ENCODE assay signal across 29 cellular contexts in the genomic region with DNA sequence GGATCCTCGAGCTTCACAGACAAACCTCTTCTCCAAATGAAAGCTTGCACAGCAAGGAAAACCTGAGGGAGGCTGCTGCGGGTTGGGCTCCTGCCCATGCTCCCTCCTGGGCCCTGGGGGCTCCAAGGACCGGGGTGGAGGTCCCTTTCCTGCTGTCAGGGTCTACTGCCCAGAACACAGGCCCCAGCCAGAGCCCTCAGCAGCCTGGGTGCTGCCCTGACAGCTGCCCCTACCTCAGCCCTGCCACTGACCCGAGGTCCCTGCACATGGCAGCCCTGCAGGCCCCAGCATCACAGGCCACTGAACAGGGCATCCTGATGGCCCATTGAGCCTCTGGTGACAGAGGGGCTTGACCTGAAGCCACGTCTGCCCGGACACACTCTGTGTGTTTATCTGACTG. TPM values are rescaled to one million over a fixed set of nuclear protein-coding genes. Genes with fewer than 3 reads are reported as not detected.
DNase-seq lines count a peak whose midpoint lies in the region; ATAC-seq, FAIRE-seq and TF ChIP-seq lines count a peak whose summit lies in the region.
"Had no signal": no experiment of that assay in that cellular context is flagged by ENCODE, and none has a peak within 500 bp of the region (broad histone marks: within the 10 kb centered on the region; RNA-seq: fewer than 3 reads in every experiment).

No MANE protein-coding gene starts in this region.

- no TSS peak for BruUV-seq in HepG2 (replicated peaks; lab: Mats Ljungman, UMichigan)

- POLR2A ChIA-PET in RWPE1 (lab: Yijun Ruan, JAX; ENCODE audit: low non-redundant PET), result no interaction called here
- POLR2A ChIA-PET in HepG2 (lab: Yijun Ruan, JAX), result no interaction called here
- POLR2A ChIA-PET in CD4-positive, alpha-beta memory T cell (lab: Charles Lee; ENCODE audit: partially characterized antibody), result no interaction called here

- no peak for TF ChIP-seq POLR2A in HepG2 (IDR thresholded peaks at IDR 0.05; ENCODE audit: insufficient read depth in 1 of 2, low read depth in 2 of 2, low read length in 2 of 2)
- TF ChIP-seq POLR2A in sigmoid colon (IDR thresholded peaks at IDR 0.05), result no peak

- CTCF ChIA-PET in RWPE1 (lab: Yijun Ruan, JAX), result no interaction called here
- CTCF ChIA-PET in HepG2 (lab: Yijun Ruan, JAX; ENCODE audit: low intra/inter-chr PET ratio, low total read pairs), result no interaction called here
- CTCF ChIA-PET in CD4-positive, alpha-beta memory T cell (lab: Charles Lee; ENCODE audit: partially characterized antibody), result no interaction called here

- no peaks in the 10 kb centered on the region for H3K4me1 Mint-ChIP-seq in CD4-positive, alpha-beta memory T cell
- H3K4me1 Mint-ChIP-seq: central memory CD8-positive, alpha-beta T cell had no signal

- intact Hi-C loops in HepG2 (cut with micrococcal nuclease; ENCODE audit: unreplicated experiment) (no loop called here), sigmoid colon (cut with DNase I) (no loop called here)
- intact Hi-C loops in CD4-positive, alpha-beta memory T cell (cut with micrococcal nuclease), result no loop called here

- no peak overlapping the region for H2AFZ ChIP-seq in HepG2 (ENCODE audit: low read length)
- H2AFZ ChIP-seq: neural progenitor cell had no signal

- H3K9ac ChIP-seq in HepG2 (ENCODE audit: insufficient read depth, low read depth, low read length), result no peak overlapping the region
- H3K9ac ChIP-seq: neural progenitor cell had no signal

- DNase-seq in ELF-1 (ENCODE audit: low read depth, low spot score) (peak; percentile 0), RWPE1 (ENCODE audit: low spot score) (no peak), HepG2 (ENCODE audit: low spot score) (no peak), sigmoid colon (peak; percentile 13), NCI-H345 treated with DMSO at 0.1 percent for 48 hours (lab: John Stamatoyannopoulos, UW; ENCODE audit: unreplicated experiment) (no peak)
- no peak for DNase-seq in CD4-positive, alpha-beta memory T cell
- DNase-seq: activated CD4-positive, alpha-beta T cell treated with anti-CD3 and anti-CD28 coated beads for 4 hours; activated gamma-delta T cell; Caco-2; dermis blood vessel endothelial cell; esophagus squamous epithelium; foreskin keratinocyte; GDM1; NCI-H1092; NCI-H187; NCI-H2171; NCI-H510A treated with DMSO at 0.1 percent for 48 hours; stimulated activated CD4-positive, alpha-beta T cell treated with anti-CD3 and anti-CD28 coated beads, Interleukin-4, amount 100 ng/mL, for 24 hours had no signal

- H4K20me1 ChIP-seq in HepG2 (ENCODE audit: insufficient read depth, low read length), result no peaks in the 10 kb centered on the region

- no peak for TF ChIP-seq CTCF in RWPE1 (conservative IDR thresholded peaks at IDR 0.05; ENCODE audit: low read depth)
- no peak for TF ChIP-seq CTCF in HepG2 (CRISPR knock-in tag; IDR thresholded peaks at IDR 0.05)
- no peak for TF ChIP-seq CTCF in sigmoid colon (IDR thresholded peaks at IDR 0.05)

- H3K4me1 ChIP-seq in HepG2 (ENCODE audit: insufficient read depth, low read length) (no peaks in the 10 kb centered on the region), sigmoid colon (no peaks in the 10 kb centered on the region)
- no peaks in the 10 kb centered on the region for H3K4me1 ChIP-seq in CD4-positive, alpha-beta memory T cell (ENCODE audit: insufficient read depth, low read length)
- H3K4me1 ChIP-seq: Caco-2, foreskin keratinocyte, heart left ventricle, neural progenitor cell, SJSA1, upper lobe of left lung had no signal

- no peak for TF ChIP-seq RAD21 in HepG2 (CRISPR knock-in tag; IDR thresholded peaks at IDR 0.05)

- WGBS in HepG2 (ENCODE audit: low lambda C conversion rate), result 4% methylated on average over 4 of the region's 6 CpGs
- 75 to 85% methylated on average over 6 of the region's 6 CpGs for WGBS in sigmoid colon, 2 donors

- H3K27me3 Mint-ChIP-seq in CD4-positive, alpha-beta memory T cell, result peaks cover 4 to 7% of the 10 kb centered on the region in 2 donors

- TF ChIP-seq EP300 in HepG2 (IDR thresholded peaks at IDR 0.05; ENCODE audit: low read depth in 2 of 2, low read length in 2 of 2) (no peak), HepG2 (CRISPR knock-in tag; IDR thresholded peaks at IDR 0.05; ENCODE audit: borderline replicate concordance) (no peak), sigmoid colon (IDR thresholded peaks at IDR 0.05) (no peak)

- H3K9me3 Mint-ChIP-seq in CD4-positive, alpha-beta memory T cell, result peaks cover 0 to 4% (median 0%) of the 10 kb centered on the region in 8 donors
- H3K9me3 Mint-ChIP-seq: central memory CD8-positive, alpha-beta T cell; neural progenitor cell had no signal

- H3K9me3 ChIP-seq in HepG2 (ENCODE audit: low read length) (no peaks in the 10 kb centered on the region), sigmoid colon (no peaks in the 10 kb centered on the region)
- no peaks in the 10 kb centered on the region for H3K9me3 ChIP-seq in CD4-positive, alpha-beta memory T cell (ENCODE audit: control insufficient read depth in 1 of 2, low read length in 2 of 2)
- H3K9me3 ChIP-seq: Caco-2, SJSA1, upper lobe of left lung had no signal

- H3K27me3 ChIP-seq in HepG2 (ENCODE audit: control insufficient read depth in 1 of 2, insufficient read depth in 2 of 2, low read length in 2 of 2) (peaks cover 1 to 46% of the 10 kb centered on the region in 2 experiments; a peak in 4 of 5 replicates), sigmoid colon (no peaks in the 10 kb centered on the region)
- H3K27me3 ChIP-seq in CD4-positive, alpha-beta memory T cell (ENCODE audit: insufficient read depth, low read length), result no peaks in the 10 kb centered on the region
- H3K27me3 ChIP-seq: foreskin keratinocyte, heart left ventricle, neural progenitor cell, SJSA1, upper lobe of left lung had no signal

- H3K4me3 ChIP-seq in HepG2 (replicated peaks in 1 of 3; ENCODE audit: insufficient read depth in 1 of 3, low read depth in 2 of 3, low read length in 3 of 3) (no peak overlapping the region), sigmoid colon (no peak overlapping the region)
- H3K4me3 ChIP-seq in CD4-positive, alpha-beta memory T cell (ENCODE audit: low read length in 2 of 2), result no peak overlapping the region
- H3K4me3 ChIP-seq: esophagus squamous epithelium, heart left ventricle, neural progenitor cell, SJSA1, upper lobe of left lung had no signal

- H3K36me3 ChIP-seq in HepG2 (replicated peaks in 1 of 2; ENCODE audit: control insufficient read depth in 1 of 2, insufficient read depth in 2 of 2, low read length in 2 of 2) (no peaks in the 10 kb centered on the region), sigmoid colon (no peaks in the 10 kb centered on the region)
- H3K36me3 ChIP-seq in CD4-positive, alpha-beta memory T cell (ENCODE audit: insufficient read depth, low read length), result no peaks in the 10 kb centered on the region
- H3K36me3 ChIP-seq: esophagus squamous epithelium, heart left ventricle, neural progenitor cell, SJSA1, upper lobe of left lung, WERI-Rb-1 had no signal

- H3K27ac ChIP-seq in RWPE1 (peak overlapping the region; percentile 9; the same call in 1 of the 2 replicates), HepG2 (ENCODE audit: extremely low read length, insufficient read depth, low read length) (no peak overlapping the region), sigmoid colon (no peak overlapping the region)
- H3K27ac ChIP-seq in CD4-positive, alpha-beta memory T cell (ENCODE audit: low read depth, low read length), result no peak overlapping the region
- H3K27ac ChIP-seq: C4-2B, esophagus squamous epithelium, foreskin keratinocyte, heart left ventricle, neural progenitor cell, SJSA1, upper lobe of left lung, WERI-Rb-1 had no signal

- H3K79me2 ChIP-seq in HepG2 (ENCODE audit: insufficient read depth, low read length), result no peaks in the 10 kb centered on the region

- no peak overlapping the region for H3K4me3 Mint-ChIP-seq in CD4-positive, alpha-beta memory T cell
- H3K4me3 Mint-ChIP-seq: central memory CD8-positive, alpha-beta T cell; neural progenitor cell had no signal

- FAIRE-seq in HepG2 (lab: Jason Lieb, UNC), result no peak
- FAIRE-seq: endometrium had no signal

- H3K27ac Mint-ChIP-seq in CD4-positive, alpha-beta memory T cell, result no peak overlapping the region
- H3K27ac Mint-ChIP-seq: neural progenitor cell, progenitor cell of endocrine pancreas had no signal

- no peaks in the 10 kb centered on the region for H3K36me3 Mint-ChIP-seq in CD4-positive, alpha-beta memory T cell
- H3K36me3 Mint-ChIP-seq: neural progenitor cell had no signal

- ATAC-seq in HepG2 (peak; percentile 29; the same call in 2 of the 3 replicates), HG03196 (IDR thresholded peaks at IDR 0.05; ENCODE audit: unreplicated experiment) (no peak)

- in situ Hi-C loops in HepG2 (cut with HindIII; ENCODE audit: extremely low pct_ligation_motif_present, low pct_unique_long_range_greater_than_20kb), result no loop called here

- no peak overlapping the region for H3K4me2 ChIP-seq in HepG2 (ENCODE audit: low read depth, low read length)
- H3K4me2 ChIP-seq: neural progenitor cell had no signal

RNA-seq across cellular contexts. Expression of a gene that starts 41.0 kb away (rescaled TPM):
- total RNA-seq in HepG2 (2016; rRNA removed; fragmentation: Illumina TruSeq; extraction: Trizol), result not detected in 2 replicates
- not detected in 2 replicates for total RNA-seq in HepG2 (2016; cell fraction: cytosol; rRNA removed; fragmentation: Illumina TruSeq; extraction: Trizol; ENCODE audit: low read depth)
- total RNA-seq in HepG2 (2016; cell fraction: insoluble cytoplasmic fraction; rRNA removed; fragmentation: Illumina TruSeq; extraction: Trizol), result 0.02 TPM in 1 of 2 replicates, not detected in the other
- total RNA-seq in HepG2 (2016; cell fraction: membrane; rRNA removed; fragmentation: Illumina TruSeq; extraction: Trizol), result not detected in 2 replicates
- total RNA-seq in HepG2 (2016; cell fraction: nucleus; rRNA removed; fragmentation: Illumina TruSeq; extraction: Trizol), result not detected in 2 replicates
- polyA plus RNA-seq in HepG2 (2011; rRNA removed), result not detected in 2 replicates
- not detected in 2 replicates for polyA plus RNA-seq in HepG2 (2011; cell fraction: cytosol; rRNA removed)
- 0.03 TPM in 1 of 2 replicates, not detected in the other for polyA plus RNA-seq in HepG2 (2011; cell fraction: nucleus; rRNA removed)
- 0.13 and 0.15 TPM in 2 replicates for polyA plus RNA-seq in HepG2 (2012)
- not detected in 2 replicates for polyA plus RNA-seq in HepG2 (2016; cell fraction: cytosol; fragmentation: Illumina TruSeq; extraction: Trizol; ENCODE audit: low read depth)
- not detected in 2 replicates for polyA plus RNA-seq in HepG2 (2016; cell fraction: insoluble cytoplasmic fraction; fragmentation: Illumina TruSeq; extraction: Trizol; ENCODE audit: low read depth)
- not detected in 2 replicates for polyA plus RNA-seq in HepG2 (2016; cell fraction: membrane; fragmentation: Illumina TruSeq; extraction: Trizol; ENCODE audit: low read depth)
- not detected in 2 replicates for polyA plus RNA-seq in HepG2 (2016; cell fraction: nucleus; fragmentation: Illumina TruSeq; extraction: Trizol; ENCODE audit: insufficient read depth, low read depth)
- not detected in 2 replicates for polyA minus RNA-seq in HepG2 (2011; rRNA and poly(A)+ RNA removed; ENCODE audit: low replicate concordance)
- polyA minus RNA-seq in HepG2 (2011; cell fraction: cytosol; rRNA and poly(A)+ RNA removed), result not detected in 2 replicates
- not detected in 2 replicates for polyA minus RNA-seq in HepG2 (2011; cell fraction: nucleus; rRNA and poly(A)+ RNA removed)
- not detected for total RNA-seq in sigmoid colon
- under 1 TPM in 2 of 3 donors, not detected in 1; under 0.01 to 0.09 TPM for polyA plus RNA-seq in sigmoid colon
- not detected for total RNA-seq in CD4-positive, alpha-beta memory T cell
- polyA plus RNA-seq in CD4-positive, alpha-beta memory T cell, result not detected
- total RNA-seq: Caco-2, dermis blood vessel endothelial cell, esophagus squamous epithelium, foreskin keratinocyte, heart left ventricle, HT-29, SJSA1 had no signal
- polyA plus RNA-seq: foreskin keratinocyte, heart left ventricle had no signal

RNA-seq across cellular contexts. Expression of a gene that starts 51.2 kb away (rescaled TPM):
- total RNA-seq in HepG2 (2016; rRNA removed; fragmentation: Illumina TruSeq; extraction: Trizol), result 13.5 and 14.0 TPM in 2 replicates
- total RNA-seq in HepG2 (2016; cell fraction: cytosol; rRNA removed; fragmentation: Illumina TruSeq; extraction: Trizol; ENCODE audit: low read depth), result 3.1 and 3.7 TPM in 2 replicates
- 11.5 and 15.3 TPM in 2 replicates for total RNA-seq in HepG2 (2016; cell fraction: insoluble cytoplasmic fraction; rRNA removed; fragmentation: Illumina TruSeq; extraction: Trizol)
- total RNA-seq in HepG2 (2016; cell fraction: membrane; rRNA removed; fragmentation: Illumina TruSeq; extraction: Trizol), result 10.1 and 12.0 TPM in 2 replicates
- total RNA-seq in HepG2 (2016; cell fraction: nucleus; rRNA removed; fragmentation: Illumina TruSeq; extraction: Trizol), result 8.9 and 10.1 TPM in 2 replicates
- polyA plus RNA-seq in HepG2 (2011; rRNA removed), result 3.0 and 3.6 TPM in 2 replicates
- 2.4 and 4.2 TPM in 2 replicates for polyA plus RNA-seq in HepG2 (2011; cell fraction: cytosol; rRNA removed)
- 8.9 and 9.1 TPM in 2 replicates for polyA plus RNA-seq in HepG2 (2011; cell fraction: nucleus; rRNA removed)
- 2.1 and 4.1 TPM in 2 replicates for polyA plus RNA-seq in HepG2 (2012)
- polyA plus RNA-seq in HepG2 (2016; cell fraction: cytosol; fragmentation: Illumina TruSeq; extraction: Trizol; ENCODE audit: low read depth), result 3.4 TPM in 2 replicates
- polyA plus RNA-seq in HepG2 (2016; cell fraction: insoluble cytoplasmic fraction; fragmentation: Illumina TruSeq; extraction: Trizol; ENCODE audit: low read depth), result 11.8 and 13.7 TPM in 2 replicates
- 8.3 and 8.8 TPM in 2 replicates for polyA plus RNA-seq in HepG2 (2016; cell fraction: membrane; fragmentation: Illumina TruSeq; extraction: Trizol; ENCODE audit: low read depth)
- 15.9 and 16.1 TPM in 2 replicates for polyA plus RNA-seq in HepG2 (2016; cell fraction: nucleus; fragmentation: Illumina TruSeq; extraction: Trizol; ENCODE audit: insufficient read depth, low read depth)
- polyA minus RNA-seq in HepG2 (2011; rRNA and poly(A)+ RNA removed; ENCODE audit: low replicate concordance), result 5.4 TPM in 1 of 2 replicates, not detected in the other
- polyA minus RNA-seq in HepG2 (2011; cell fraction: cytosol; rRNA and poly(A)+ RNA removed), result 1.8 and 2.0 TPM in 2 replicates
- 1.3 and 2.5 TPM in 2 replicates for polyA minus RNA-seq in HepG2 (2011; cell fraction: nucleus; rRNA and poly(A)+ RNA removed)
- total RNA-seq in sigmoid colon, result not detected
- 10 to 100 TPM in 1 of 3 donors, 1 to 10 TPM in 2; 1.2 to 17.6 (median 1.7) TPM for polyA plus RNA-seq in sigmoid colon
- total RNA-seq in CD4-positive, alpha-beta memory T cell, result not detected
- polyA plus RNA-seq in CD4-positive, alpha-beta memory T cell, result not detected
- total RNA-seq: dermis blood vessel endothelial cell had no signal

RNA-seq across cellular contexts. Expression of a gene that starts 51.2 kb away (rescaled TPM):
- total RNA-seq in HepG2 (2016; rRNA removed; fragmentation: Illumina TruSeq; extraction: Trizol) (0.15 TPM in 1 of 2 replicates, not detected in the other), sigmoid colon (10 to 100 TPM in 3 of 4 donors, 1 to 10 TPM in 1; 8.3 to 37.1 (median 17.0) TPM)
- 0.09 and 0.10 TPM in 2 replicates for total RNA-seq in HepG2 (2016; cell fraction: cytosol; rRNA removed; fragmentation: Illumina TruSeq; extraction: Trizol; ENCODE audit: low read depth)
- total RNA-seq in HepG2 (2016; cell fraction: insoluble cytoplasmic fraction; rRNA removed; fragmentation: Illumina TruSeq; extraction: Trizol), result 0.03 and 0.26 TPM in 2 replicates
- 0.10 and 0.12 TPM in 2 replicates for total RNA-seq in HepG2 (2016; cell fraction: membrane; rRNA removed; fragmentation: Illumina TruSeq; extraction: Trizol)
- total RNA-seq in HepG2 (2016; cell fraction: nucleus; rRNA removed; fragmentation: Illumina TruSeq; extraction: Trizol), result 0.13 and 0.62 TPM in 2 replicates
- polyA plus RNA-seq in HepG2 (2011; rRNA removed) (0.35 and 0.65 TPM in 2 replicates), sigmoid colon (1 to 10 TPM in 2 of 3 donors, under 1 TPM in 1; 0.69 to 6.3 (median 3.0) TPM)
- 0.06 and 0.32 TPM in 2 replicates for polyA plus RNA-seq in HepG2 (2011; cell fraction: cytosol; rRNA removed)
- 1.2 and 1.4 TPM in 2 replicates for polyA plus RNA-seq in HepG2 (2011; cell fraction: nucleus; rRNA removed)
- polyA plus RNA-seq in HepG2 (2012), result 0.31 and 0.46 TPM in 2 replicates
- polyA plus RNA-seq in HepG2 (2016; cell fraction: cytosol; fragmentation: Illumina TruSeq; extraction: Trizol; ENCODE audit: low read depth), result 0.03 and 0.10 TPM in 2 replicates
- polyA plus RNA-seq in HepG2 (2016; cell fraction: insoluble cytoplasmic fraction; fragmentation: Illumina TruSeq; extraction: Trizol; ENCODE audit: low read depth), result 0.04 and 0.24 TPM in 2 replicates
- 0.02 and 0.09 TPM in 2 replicates for polyA plus RNA-seq in HepG2 (2016; cell fraction: membrane; fragmentation: Illumina TruSeq; extraction: Trizol; ENCODE audit: low read depth)
- polyA plus RNA-seq in HepG2 (2016; cell fraction: nucleus; fragmentation: Illumina TruSeq; extraction: Trizol; ENCODE audit: insufficient read depth, low read depth), result 0.19 and 1.7 TPM in 2 replicates
- 0.96 and 3.2 TPM in 2 replicates for polyA minus RNA-seq in HepG2 (2011; rRNA and poly(A)+ RNA removed; ENCODE audit: low replicate concordance)
- polyA minus RNA-seq in HepG2 (2011; cell fraction: cytosol; rRNA and poly(A)+ RNA removed), result 0.44 and 0.79 TPM in 2 replicates
- 0.52 and 0.99 TPM in 2 replicates for polyA minus RNA-seq in HepG2 (2011; cell fraction: nucleus; rRNA and poly(A)+ RNA removed)
- total RNA-seq in CD4-positive, alpha-beta memory T cell, result 10 to 100 TPM; 85.2 to 90.1 TPM
- polyA plus RNA-seq in CD4-positive, alpha-beta memory T cell, result 1 to 10 TPM; 1.6 to 3.2 TPM
- total RNA-seq: Caco-2, foreskin keratinocyte, HT-29 had no signal
- polyA plus RNA-seq: foreskin keratinocyte had no signal

Comparison
In these comparisons a context has a peak if more than half of its experiments do, and no peak if none do; other contexts are left out.
1. DNase-seq: peak in ELF-1 (single experiment) and sigmoid colon (single experiment); none in RWPE1 (single experiment), HepG2 (single experiment), CD4-positive, alpha-beta memory T cell (0 of 5) and NCI-H345 treated with DMSO at 0.1 percent for 48 hours (single experiment).
2. RNA of a gene that starts 51.2 kb away (total RNA-seq): 3.1 to 15.3 TPM in HepG2; not detected in sigmoid colon and not detected in CD4-positive, alpha-beta memory T cell; every median in the first group is over 4 times any median in the second.
3. RNA of a gene that starts 51.2 kb away (total RNA-seq): 85.2 to 90.1 TPM in CD4-positive, alpha-beta memory T cell and 8.3 to 37.1 TPM in sigmoid colon; 0.03 to 0.62 TPM in HepG2; every median in the first group is over 4 times any median in the second.